Comparison of ENCODE assay signal across 13 cellular contexts in genomic region chr12:96457191-96457930, GRCh38. TPM values are rescaled to one million over a fixed set of nuclear protein-coding genes. Genes with fewer than 3 reads are reported as not detected.
DNase-seq lines count a peak whose midpoint lies in the region; ATAC-seq and TF ChIP-seq lines count a peak whose summit lies in the region.
"Had no signal": no experiment of that assay in that cellular context is flagged by ENCODE, and none has a peak within 500 bp of the region (broad histone marks: within the 10 kb centered on the region; RNA-seq: fewer than 3 reads in every experiment).

No MANE protein-coding gene starts in this region.

- H3K9ac ChIP-seq in mesendoderm (ENCODE audit: low read length): no peak overlapping the region

- no peaks in the 10 kb centered on the region for H3K36me3 ChIP-seq in mesendoderm (ENCODE audit: control insufficient read depth, insufficient read depth, low read length)
- H3K36me3 ChIP-seq: esophagus squamous epithelium, spleen had no signal

- H2BK15ac ChIP-seq in mesendoderm (replicated peaks; ENCODE audit: low read depth): peak overlapping the region; percentile 57

- H3K18ac ChIP-seq in mesendoderm (ENCODE audit: low read length): no peak overlapping the region

- H2AK5ac ChIP-seq in mesendoderm (ENCODE audit: low read length): no peak overlapping the region

- H3K4me1 ChIP-seq in mesendoderm (ENCODE audit: control insufficient read depth, low read depth, low read length): no peaks in the 10 kb centered on the region

- H3K4me3 ChIP-seq in mesendoderm (ENCODE audit: low read length): no peak overlapping the region
- H3K4me3 ChIP-seq: esophagus squamous epithelium, spleen had no signal

- no peak overlapping the region for H3K4ac ChIP-seq in mesendoderm (ENCODE audit: low read depth, low read length)

- H3K56ac ChIP-seq in mesendoderm (ENCODE audit: low read length): no peak overlapping the region

- H3K79me1 ChIP-seq in mesendoderm (ENCODE audit: low read length): no peaks in the 10 kb centered on the region

- no peak overlapping the region for H2BK5ac ChIP-seq in mesendoderm (ENCODE audit: low read length)

- H3K27ac ChIP-seq in mesendoderm (ENCODE audit: low read depth, low read length): no peak overlapping the region
- H3K27ac ChIP-seq: spleen had no signal

- no peak for TF ChIP-seq RAD21 in Ishikawa (IDR thresholded peaks at IDR 0.05; ENCODE audit: low read depth)

- no peak overlapping the region for H3K4me2 ChIP-seq in mesendoderm (ENCODE audit: low read length)

- no peak overlapping the region for H4K8ac ChIP-seq in mesendoderm (ENCODE audit: low read depth, low read length)

- no peak overlapping the region for H3K23ac ChIP-seq in mesendoderm (ENCODE audit: low read length)

- no peak overlapping the region for H4K5ac ChIP-seq in mesendoderm (ENCODE audit: low read length)

- WGBS in mesendoderm (ENCODE audit: extremely low coverage, insufficient coverage, low lambda C conversion rate): no CpG with 5 or more reads among the region's 4 CpGs

- peak; percentile 16 for ATAC-seq in GM21528 (IDR thresholded peaks at IDR 0.05; ENCODE audit: low FRiP score, unreplicated experiment)

- no peak for TF ChIP-seq EP300 in Ishikawa (IDR thresholded peaks at IDR 0.05; ENCODE audit: borderline replicate concordance)

- no peaks in the 10 kb centered on the region for H3K27me3 ChIP-seq in mesendoderm (ENCODE audit: insufficient read depth, low read length, poor library complexity)
- H3K27me3 ChIP-seq: esophagus squamous epithelium, spleen had no signal

- no peak overlapping the region for H2BK120ac ChIP-seq in mesendoderm (ENCODE audit: low read depth, low read length)

- DNase-seq in SW480 (ENCODE audit: low spot score) (peak; percentile 36), mesendoderm (peak; percentile 91), NOMO-1 treated with DMSO at 0.1 percent for 48 hours (lab: John Stamatoyannopoulos, UW; ENCODE audit: unreplicated experiment) (no peak), NCI-H146 treated with DMSO at 0.1 percent for 48 hours (lab: John Stamatoyannopoulos, UW; ENCODE audit: unreplicated experiment) (no peak), middle frontal gyrus (ENCODE audit: extremely low spot score, low spot score) (no peak)
- DNase-seq: activated naive CD4-positive, alpha-beta T cell treated with Interleukin-2 at 50 U/mL for 16 hours; esophagus squamous epithelium; GOT3; mesenchymal stem cell; occipital lobe; spleen had no signal

- no peaks in the 10 kb centered on the region for H3K79me2 ChIP-seq in mesendoderm (ENCODE audit: control insufficient read depth, insufficient read depth, low read length)

TF ChIP-seq in Ishikawa, 13 proteins besides CTCF, POLR2A, EP300 and RAD21:
- TF ChIP-seq NFIC (IDR thresholded peaks at IDR 0.05) (no peak), CEBPB (IDR thresholded peaks at IDR 0.05) (no peak), YY1 (IDR thresholded peaks at IDR 0.05; ENCODE audit: low read depth) (no peak), TEAD4 (IDR thresholded peaks at IDR 0.05) (peak; percentile 42; the same call in 1 of the 2 replicates), USF1 (IDR thresholded peaks at IDR 0.05) (no peak), CREB1 (IDR thresholded peaks at IDR 0.05; ENCODE audit: low read depth) (no peak)

RNA-seq across cellular contexts. Expression of gene CFAP54, which starts 32.0 kb away (rescaled TPM):
- polyA plus RNA-seq in mesendoderm (2013, experiment 1 of 2): 0.10 TPM
- 0.15 TPM for polyA plus RNA-seq in mesendoderm (2013, experiment 2 of 2)

RNA-seq across cellular contexts. Expression of gene CDK17, which starts 57.1 kb away (rescaled TPM):
- 12.7 TPM for polyA plus RNA-seq in mesendoderm (2013, experiment 1 of 2)
- 12.7 TPM for polyA plus RNA-seq in mesendoderm (2013, experiment 2 of 2)

Comparison
In these comparisons a context has a peak if more than half of its experiments do, and no peak if none do; other contexts are left out.
1. DNase-seq: peak in SW480 (single experiment) and mesendoderm (single experiment); none in NOMO-1 treated with DMSO at 0.1 percent for 48 hours (single experiment), NCI-H146 treated with DMSO at 0.1 percent for 48 hours (single experiment) and middle frontal gyrus (single experiment).